Comparison of ENCODE assay signal across 15 cellular contexts in genomic region chr12:131564843-131565242, GRCh38.
DNase-seq lines count a peak whose midpoint lies in the region; ATAC-seq lines count a peak whose summit lies in the region.
"Had no signal": no experiment of that assay in that cellular context is flagged by ENCODE, and none has a peak within 500 bp of the region (broad histone marks: within the 10 kb centered on the region; RNA-seq: fewer than 3 reads in every experiment).

No MANE protein-coding gene starts in this region.

- DNase-seq in DMS 273 (lab: John Stamatoyannopoulos, UW; ENCODE audit: unreplicated experiment) (peak; percentile 44), DMS 273 treated with DMSO at 0.1 percent for 48 hours (lab: John Stamatoyannopoulos, UW) (no peak), NCI-H1105 treated with DMSO at 0.1 percent for 48 hours (lab: John Stamatoyannopoulos, UW) (peak; percentile 32), NCI-H748 treated with DMSO at 0.1 percent for 48 hours (lab: John Stamatoyannopoulos, UW) (peak; percentile 16), left kidney (ENCODE audit: low read depth, low spot score) (peak; percentile 25), NCI-H226 (no peak)
- DNase-seq: DMS79 treated with DMSO at 0.1 percent for 48 hours, GOT3, HFFc6, KBM-7, NCI-H2081 treated with DMSO at 0.1 percent for 48 hours, NCI-H524 had no signal

- ATAC-seq in GM19463 (IDR thresholded peaks at IDR 0.05; ENCODE audit: unreplicated experiment): no peak
- no peak for ATAC-seq in HG02759 (IDR thresholded peaks at IDR 0.05; ENCODE audit: unreplicated experiment)
- ATAC-seq: Panc1 had no signal

Comparison
In these comparisons a context has a peak if more than half of its experiments do, and no peak if none do; other contexts are left out.
1. DNase-seq: peak in DMS 273 (single experiment), NCI-H1105 treated with DMSO at 0.1 percent for 48 hours (single experiment), NCI-H748 treated with DMSO at 0.1 percent for 48 hours (single experiment) and left kidney (single experiment); none in DMS 273 treated with DMSO at 0.1 percent for 48 hours (single experiment) and NCI-H226 (single experiment).